ENCODE assay signal across 22 cellular contexts in the genomic region with DNA sequence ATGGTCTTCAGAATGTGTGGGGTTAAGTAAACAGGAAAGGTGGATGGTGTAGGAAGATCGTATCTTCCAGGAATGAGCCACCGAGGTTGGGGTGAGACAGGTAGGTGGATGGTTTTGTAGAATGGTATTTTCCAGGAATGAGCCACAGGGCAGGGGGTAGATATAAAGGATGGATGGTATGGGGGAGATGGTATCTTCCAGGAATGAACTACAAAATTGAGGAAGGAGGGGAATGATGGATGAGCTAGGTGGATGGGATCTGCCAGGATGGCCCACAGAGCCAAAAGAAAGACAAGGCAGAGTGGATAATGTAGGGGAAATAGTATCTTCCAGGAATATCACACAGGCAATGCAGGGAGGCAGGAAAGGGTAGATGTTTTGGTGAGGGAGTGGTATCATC.
DNase-seq lines count a peak whose midpoint lies in the region; ATAC-seq and TF ChIP-seq lines count a peak whose summit lies in the region.
"Had no signal": no experiment of that assay in that cellular context is flagged by ENCODE, and none has a peak within 500 bp of the region (broad histone marks: within the 10 kb centered on the region; RNA-seq: fewer than 3 reads in every experiment).

No MANE protein-coding gene starts in this region.

- H4K8ac ChIP-seq in trophoblast cell (ENCODE audit: low read depth, low read length): peak overlapping the region; percentile 36

- H3K79me2 ChIP-seq in mammary epithelial cell (ENCODE audit: insufficient read depth, low read length) (no peaks in the 10 kb centered on the region), trophoblast cell (ENCODE audit: control insufficient read depth, insufficient read depth, low read length, poor library complexity) (no peaks in the 10 kb centered on the region)

- H3K4me2 ChIP-seq in mammary epithelial cell (ENCODE audit: insufficient read depth, low read depth, low read length): no peak overlapping the region
- H3K4me2 ChIP-seq in trophoblast cell (ENCODE audit: low read length): no peak overlapping the region
- H3K4me2 ChIP-seq: A549; BLaER1 treated with 17β-estradiol and CSF1 and Interleukin-3, amounts not matched to agents 10 nM and 100 nM had no signal

- TF ChIP-seq POLR2A in breast epithelium (IDR thresholded peaks at IDR 0.05): no peak

- H3K4ac ChIP-seq in trophoblast cell (ENCODE audit: low read depth, low read length): no peak overlapping the region

- H2BK12ac ChIP-seq in trophoblast cell (ENCODE audit: low read length): no peak overlapping the region

- H3K9ac ChIP-seq in mammary epithelial cell (ENCODE audit: insufficient read depth, low read length) (no peak overlapping the region), trophoblast cell (ENCODE audit: low read length) (no peak overlapping the region)
- H3K9ac ChIP-seq: BLaER1 treated with 17β-estradiol and CSF1 and Interleukin-3, amounts not matched to agents 10 nM and 100 nM had no signal

- H3K27me3 ChIP-seq in mammary epithelial cell (ENCODE audit: insufficient read depth, low read length) (no peaks in the 10 kb centered on the region), breast epithelium (peaks cover 0 to 21% of the 10 kb centered on the region in 2 donors), foreskin keratinocyte (no peaks in the 10 kb centered on the region), trophoblast cell (ENCODE audit: insufficient read depth, low read length) (no peaks in the 10 kb centered on the region)

- no peak overlapping the region for H3K14ac ChIP-seq in trophoblast cell (ENCODE audit: low read length)

- ATAC-seq in foreskin keratinocyte: no peak
- ATAC-seq: A549; CD8-positive, alpha-beta T cell; GM12878 had no signal

- no peak overlapping the region for H2AFZ ChIP-seq in mammary epithelial cell (ENCODE audit: low read depth, low read length)
- H2AFZ ChIP-seq in trophoblast cell (ENCODE audit: insufficient read depth, low read length, poor library complexity): no peak overlapping the region

- no TSS peak for BruUV-seq in mammary epithelial cell (replicated peaks; lab: Mats Ljungman, UMichigan)

- WGBS in mammary epithelial cell (ENCODE audit: low coverage, missing lambda C conversion rate): 80% methylated on average over 2 of the region's 2 CpGs
- no CpG with 5 or more reads among the region's 2 CpGs for WGBS in trophoblast cell (ENCODE audit: extremely low coverage, insufficient coverage, insufficient read length)

- DNase-seq in mammary epithelial cell: no peak
- DNase-seq in breast epithelium (ENCODE audit: low spot score in 2 of 2): no peak
- peak in 1 of 2 donors; percentile 16 for DNase-seq in foreskin keratinocyte
- DNase-seq in trophoblast cell: peak; percentile 64 to 80
- DNase-seq in cerebellar cortex (ENCODE audit: low spot score): no peak
- DNase-seq in medulla oblongata (ENCODE audit: extremely low spot score): no peak
- DNase-seq: AML-193; Caco-2; Calu3; CD4-positive, alpha-beta T cell; CD8-positive, alpha-beta T cell; DMS153; DMS53; DMS79; DND-41; EL; GDM1 had no signal

- H3K9me3 ChIP-seq in mammary epithelial cell (replicated peaks; ENCODE audit: insufficient read depth, low read length): peaks cover 3% of the 10 kb centered on the region
- peaks cover 11 to 27% of the 10 kb centered on the region in 2 donors for H3K9me3 ChIP-seq in breast epithelium
- H3K9me3 ChIP-seq in trophoblast cell (ENCODE audit: insufficient read depth, low read depth, low read length): no peaks in the 10 kb centered on the region
- H3K9me3 ChIP-seq: A549, Caco-2 had no signal

- H2BK120ac ChIP-seq in trophoblast cell (ENCODE audit: insufficient read depth, low read length, poor library complexity): no peak overlapping the region

- H3K79me1 ChIP-seq in trophoblast cell (ENCODE audit: low read length): no peaks in the 10 kb centered on the region

- H3K4me3 ChIP-seq in mammary epithelial cell (replicated peaks in 1 of 3; ENCODE audit: insufficient read depth in 1 of 3, low read depth in 2 of 3, low read length in 3 of 3): no peak overlapping the region
- H3K4me3 ChIP-seq in breast epithelium: no peak overlapping the region
- no peak overlapping the region for H3K4me3 ChIP-seq in trophoblast cell (ENCODE audit: low read depth, low read length)
- H3K4me3 ChIP-seq: A549; BLaER1 treated with 17β-estradiol and CSF1 and Interleukin-3, amounts not matched to agents 10 nM and 100 nM; GM12878 had no signal

- H3K18ac ChIP-seq in trophoblast cell (ENCODE audit: low read length): no peak overlapping the region

- CTCF ChIA-PET in mammary epithelial cell (lab: Charles Lee; ENCODE audit: low non-redundant PET): no interaction called here

- H3K4me1 ChIP-seq in mammary epithelial cell (ENCODE audit: insufficient read depth, low read length) (peaks cover 41% of the 10 kb centered on the region), breast epithelium (no peaks in the 10 kb centered on the region), foreskin keratinocyte (peaks cover 7% of the 10 kb centered on the region), trophoblast cell (ENCODE audit: control insufficient read depth in 1 of 2, insufficient read depth in 2 of 2, low read length in 2 of 2) (peaks cover 0 to 2% of the 10 kb centered on the region in 2 experiments)
- H3K4me1 ChIP-seq: A549; BLaER1 treated with 17β-estradiol and CSF1 and Interleukin-3, amounts not matched to agents 10 nM and 100 nM; Caco-2 had no signal

- intact Hi-C loops in mammary epithelial cell (cut with micrococcal nuclease): loop anchor here (2.0 kb wide), 1 partner anchor 61 kb away; no protein-coding TSS in a partner anchor
- intact Hi-C loops in breast epithelium (cut with DNase I; ENCODE audit: low total_unique reads): no loop called here

- peak overlapping the region; percentile 76 for H3K27ac ChIP-seq in mammary epithelial cell (ENCODE audit: insufficient read depth, low read depth, low read length)
- H3K27ac ChIP-seq in breast epithelium: no peak overlapping the region
- peak overlapping the region; percentile 98 for H3K27ac ChIP-seq in foreskin keratinocyte
- H3K27ac ChIP-seq in trophoblast cell (ENCODE audit: low read depth, low read length): no peak overlapping the region
- H3K27ac ChIP-seq: 22Rv1; A549; BLaER1 treated with 17β-estradiol and CSF1 and Interleukin-3, amounts not matched to agents 10 nM and 100 nM; C4-2B had no signal

- no peak overlapping the region for H2AK5ac ChIP-seq in trophoblast cell (ENCODE audit: low read length)

- H3K36me3 ChIP-seq in mammary epithelial cell (ENCODE audit: insufficient read depth, low read length) (no peaks in the 10 kb centered on the region), breast epithelium (no peaks in the 10 kb centered on the region), trophoblast cell (ENCODE audit: control insufficient read depth in 1 of 2, insufficient read depth in 2 of 2, low read length in 2 of 2) (no peaks in the 10 kb centered on the region)
- H3K36me3 ChIP-seq: BLaER1 treated with 17β-estradiol and CSF1 and Interleukin-3, amounts not matched to agents 10 nM and 100 nM had no signal

- no peak for TF ChIP-seq CTCF in mammary epithelial cell (conservative IDR thresholded peaks at IDR 0.05 in 1 of 2, IDR thresholded peaks at IDR 0.05 in 1 of 2; ENCODE audit: extremely low read depth in 1 of 2, insufficient read depth in 1 of 2, low read depth in 1 of 2, low read length in 2 of 2)
- TF ChIP-seq CTCF in breast epithelium (IDR thresholded peaks at IDR 0.05): no peak
- TF ChIP-seq CTCF in foreskin keratinocyte (conservative IDR thresholded peaks at IDR 0.05): no peak

- no peak overlapping the region for H4K12ac ChIP-seq in trophoblast cell (ENCODE audit: low read depth, low read length)

- H4K91ac ChIP-seq in trophoblast cell (ENCODE audit: low read depth, low read length): peak overlapping the region; percentile 54

- no peak overlapping the region for H3K23ac ChIP-seq in trophoblast cell (ENCODE audit: low read length)

- dilution Hi-C loops in mammary epithelial cell (cut with HindIII; ENCODE audit: low sequenced_read_pairs): no loop called here

- in situ Hi-C loops in mammary epithelial cell (cut with MboI; ENCODE audit: low sequenced_read_pairs in 2 of 2): no loop called here

- peak overlapping the region; percentile 29 for H2BK5ac ChIP-seq in trophoblast cell (ENCODE audit: low read depth, low read length, poor library complexity)

- no peaks in the 10 kb centered on the region for H4K20me1 ChIP-seq in mammary epithelial cell (ENCODE audit: insufficient read depth, low read length)
- H4K20me1 ChIP-seq: BLaER1 treated with 17β-estradiol and CSF1 and Interleukin-3, amounts not matched to agents 10 nM and 100 nM had no signal

Comparison
In these comparisons a context has a peak if more than half of its experiments do, and no peak if none do; other contexts are left out.
1. H3K27ac ChIP-seq: peak in mammary epithelial cell (single experiment) and foreskin keratinocyte (single experiment); none in breast epithelium (0 of 2) and trophoblast cell (single experiment).
2. DNase-seq: peak in trophoblast cell (2 of 2); none in mammary epithelial cell (single experiment), breast epithelium (0 of 2), cerebellar cortex (single experiment) and medulla oblongata (single experiment).